Comparison of ENCODE assay signal across 8 cellular contexts in the genomic region with DNA sequence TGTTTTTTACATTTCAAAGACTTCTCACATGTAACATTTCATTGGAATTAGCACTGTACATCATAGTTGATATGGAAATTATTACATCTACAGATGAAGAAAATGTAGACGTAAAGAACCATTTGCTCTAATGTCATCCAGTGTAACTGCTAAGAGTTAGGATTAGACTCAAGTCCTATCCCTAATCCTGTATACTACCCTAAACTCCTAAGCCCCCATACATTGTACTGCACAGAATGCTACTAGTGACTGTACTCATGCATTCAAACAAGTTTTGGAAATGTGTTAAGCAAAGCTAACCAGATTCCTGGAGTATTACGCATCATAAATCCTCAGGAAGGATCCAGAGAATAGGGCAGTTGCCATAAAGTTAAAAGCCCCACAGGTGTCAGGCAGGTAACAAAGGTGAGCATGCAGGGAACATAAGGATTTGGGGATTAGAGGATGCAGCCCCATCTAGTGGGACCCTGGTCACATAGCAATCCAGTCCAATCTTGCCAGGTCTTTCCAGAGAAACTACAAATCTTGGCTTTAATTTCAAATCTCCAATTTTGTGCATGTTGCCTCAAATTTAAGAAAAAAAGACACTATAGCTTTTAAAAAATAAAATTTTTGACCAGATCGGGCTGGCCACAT. TPM values are rescaled to one million over a fixed set of nuclear protein-coding genes. Genes with fewer than 3 reads are reported as not detected.
DNase-seq lines count a peak whose midpoint lies in the region; ATAC-seq and TF ChIP-seq lines count a peak whose summit lies in the region.

No MANE protein-coding gene starts in this region.

- peaks cover 94 to 98% of the 10 kb centered on the region in 2 donors for H3K4me1 Mint-ChIP-seq in immature natural killer cell
- peaks cover 16% of the 10 kb centered on the region for H3K4me1 Mint-ChIP-seq in activated T-helper 17 cell treated with anti-CD3 and anti-CD28 coated beads, Interleukin-2, amount 50 U/mL, for 72 hours

- H3K36me3 ChIP-seq in Peyer's patch (no peaks in the 10 kb centered on the region), gastrocnemius medialis (no peaks in the 10 kb centered on the region)

- peak overlapping the region; percentile 86 to 95 (median 92) for H3K27ac Mint-ChIP-seq in immature natural killer cell
- H3K27ac Mint-ChIP-seq in activated T-helper 17 cell treated with anti-CD3 and anti-CD28 coated beads, Interleukin-2, amount 50 U/mL, for 72 hours, result no peak overlapping the region

- H3K27me3 Mint-ChIP-seq in immature natural killer cell (ENCODE audit: low read depth in 3 of 3), result peaks cover 3 to 15% (median 8%) of the 10 kb centered on the region in 3 donors
- no peaks in the 10 kb centered on the region for H3K27me3 Mint-ChIP-seq in activated T-helper 17 cell treated with anti-CD3 and anti-CD28 coated beads, Interleukin-2, amount 50 U/mL, for 72 hours

- peak overlapping the region in 3 of 5 donors; percentile 34 to 55 (median 41) for H3K4me3 Mint-ChIP-seq in immature natural killer cell
- H3K4me3 Mint-ChIP-seq in activated T-helper 17 cell treated with anti-CD3 and anti-CD28 coated beads, Interleukin-2, amount 50 U/mL, for 72 hours, result no peak overlapping the region

- intact Hi-C loops in gastrocnemius medialis (cut with DNase I; ENCODE audit: low total_unique reads), result no loop called here

- H3K27ac ChIP-seq in C4-2B (no peak overlapping the region), Peyer's patch (no peak overlapping the region), gastrocnemius medialis (no peak overlapping the region)

- H3K9me3 ChIP-seq in Peyer's patch, result no peaks in the 10 kb centered on the region
- H3K9me3 ChIP-seq in gastrocnemius medialis, result no peaks in the 10 kb centered on the region

- no peak for DNase-seq in GM20000 (ENCODE audit: low spot score)
- DNase-seq in Peyer's patch, result no peak
- DNase-seq in immature natural killer cell, result no peak
- DNase-seq in gastrocnemius medialis, result no peak

- H3K4me1 ChIP-seq in Peyer's patch (no peaks in the 10 kb centered on the region), gastrocnemius medialis (no peaks in the 10 kb centered on the region)

- no peaks in the 10 kb centered on the region for H3K9me3 Mint-ChIP-seq in immature natural killer cell
- no peaks in the 10 kb centered on the region for H3K9me3 Mint-ChIP-seq in activated T-helper 17 cell treated with anti-CD3 and anti-CD28 coated beads, Interleukin-2, amount 50 U/mL, for 72 hours

- no peak for ATAC-seq in activated T-helper 17 cell treated with anti-CD3 and anti-CD28 coated beads, Interleukin-2, amount 50 U/mL, for 72 hours (replicated peaks)
- ATAC-seq in HG02759 (IDR thresholded peaks at IDR 0.05; ENCODE audit: unreplicated experiment) (no peak), gastrocnemius medialis (no peak), GM18870 (IDR thresholded peaks at IDR 0.05; ENCODE audit: unreplicated experiment) (no peak)

- TF ChIP-seq POLR2A in Peyer's patch (IDR thresholded peaks at IDR 0.05), result no peak
- TF ChIP-seq POLR2A in gastrocnemius medialis (IDR thresholded peaks at IDR 0.05), result no peak

- in situ Hi-C loops in gastrocnemius medialis (cut with MboI; ENCODE audit: low sequenced_read_pairs in 4 of 4), result no loop called here

- TF ChIP-seq CTCF in C4-2B (conservative IDR thresholded peaks at IDR 0.05) (peak; percentile 83), GM20000 (IDR thresholded peaks at IDR 0.05; ENCODE audit: extremely low read depth, missing control alignments) (peak; percentile 67), Peyer's patch (IDR thresholded peaks at IDR 0.05) (peak in 4 of 6 experiments; percentile 20 to 46 (median 35)), gastrocnemius medialis (IDR thresholded peaks at IDR 0.05 in 4 of 5, conservative IDR thresholded peaks at IDR 0.05 in 1 of 5) (no peak)

- no peak overlapping the region for H3K4me3 ChIP-seq in Peyer's patch
- no peak overlapping the region for H3K4me3 ChIP-seq in gastrocnemius medialis

- peaks cover 0 to 4% (median 3%) of the 10 kb centered on the region in 3 donors for H3K36me3 Mint-ChIP-seq in immature natural killer cell
- H3K36me3 Mint-ChIP-seq in activated T-helper 17 cell treated with anti-CD3 and anti-CD28 coated beads, Interleukin-2, amount 50 U/mL, for 72 hours (ENCODE audit: low read depth), result peaks cover 6% of the 10 kb centered on the region

- no peaks in the 10 kb centered on the region for H3K27me3 ChIP-seq in Peyer's patch
- no peaks in the 10 kb centered on the region for H3K27me3 ChIP-seq in gastrocnemius medialis

RNA-seq across cellular contexts. Expression of a gene that starts 32.0 kb away (rescaled TPM):
- total RNA-seq in Peyer's patch, result not detected
- under 1 TPM in 1 of 3 donors, not detected in 2; 0.59 TPM for polyA plus RNA-seq in immature natural killer cell
- 1 to 10 TPM in 1 of 2 donors, not detected in 1; 1.5 TPM for total RNA-seq in activated T-helper 17 cell treated with anti-CD3 and anti-CD28 coated beads, Interleukin-2, amount 50 U/mL, for 72 hours
- not detected for total RNA-seq in gastrocnemius medialis

Comparison
In these comparisons a context has a peak if more than half of its experiments do, and no peak if none do; other contexts are left out.
1. CTCF ChIP-seq: peak in C4-2B (single experiment), GM20000 (single experiment) and Peyer's patch (4 of 6); none in gastrocnemius medialis (0 of 5).